ENCODE assay signal across 21 cellular contexts in genomic region chr7:1857487-1858425, GRCh38.
DNase-seq lines count a peak whose midpoint lies in the region; ATAC-seq, FAIRE-seq and TF ChIP-seq lines count a peak whose summit lies in the region.
"Had no signal": no experiment of that assay in that cellular context is flagged by ENCODE, and none has a peak within 500 bp of the region (broad histone marks: within the 10 kb centered on the region; RNA-seq: fewer than 3 reads in every experiment).

No MANE protein-coding gene starts in this region.

- no peak overlapping the region for H2AFZ ChIP-seq in K562 (ENCODE audit: low read depth, low read length)
- H2AFZ ChIP-seq: GM23248, parathyroid adenoma had no signal

- no TSS peak for BruUV-seq in K562 (replicated peaks; lab: Mats Ljungman, UMichigan)

- H3K9me1 ChIP-seq in K562 (ENCODE audit: control insufficient read depth, insufficient read depth, low read length), result peaks cover 3% of the 10 kb centered on the region

- no peak for FAIRE-seq in K562 (lab: Jason Lieb, UNC)
- FAIRE-seq: endometrium had no signal

- H3K27me3 ChIP-seq in K562 (ENCODE audit: control insufficient read depth in 2 of 2, insufficient read depth in 2 of 2, low read length in 2 of 2), result no peaks in the 10 kb centered on the region
- H3K27me3 ChIP-seq in psoas muscle (ENCODE audit: insufficient read depth in 3 of 3, low read length in 2 of 3), result no peaks in the 10 kb centered on the region
- no peaks in the 10 kb centered on the region for H3K27me3 ChIP-seq in breast epithelium
- H3K27me3 ChIP-seq: MG63 had no signal

- H3K27ac ChIP-seq in K562 (ENCODE audit: extremely low read depth, low read depth, low read length), result peak overlapping the region; percentile 89; the same call in 2 of the 3 replicates
- no peak overlapping the region for H3K27ac ChIP-seq in psoas muscle
- H3K27ac ChIP-seq in breast epithelium, result no peak overlapping the region
- H3K27ac ChIP-seq: GM23248, parathyroid adenoma had no signal

- peaks cover 35% of the 10 kb centered on the region for H3K79me2 ChIP-seq in K562 (ENCODE audit: control insufficient read depth, insufficient read depth, low read length)
- H3K79me2 ChIP-seq: parathyroid adenoma had no signal

- no peak for TF ChIP-seq RAD21 in K562 (CRISPR knock-in tag; conservative IDR thresholded peaks at IDR 0.05 in 1 of 2, IDR thresholded peaks at IDR 0.05 in 1 of 2)

- peaks cover 3% of the 10 kb centered on the region for H3K9me3 ChIP-seq in K562 (replicated peaks; ENCODE audit: control insufficient read depth, insufficient read depth, low read depth, low read length)
- H3K9me3 ChIP-seq in psoas muscle, result no peaks in the 10 kb centered on the region
- H3K9me3 ChIP-seq in breast epithelium, result peaks cover 0 to 5% of the 10 kb centered on the region in 2 donors
- H3K9me3 ChIP-seq: MG63 had no signal

- peaks cover 6% of the 10 kb centered on the region; the same call in 2 of the 3 replicates for H3K36me3 ChIP-seq in K562 (ENCODE audit: control insufficient read depth, insufficient read depth, low read length)
- no peaks in the 10 kb centered on the region for H3K36me3 ChIP-seq in psoas muscle (ENCODE audit: insufficient read depth in 1 of 2, low read depth in 1 of 2)
- H3K36me3 ChIP-seq in breast epithelium, result no peaks in the 10 kb centered on the region
- H3K36me3 ChIP-seq: MG63 had no signal

- TF ChIP-seq POLR2A in K562 (conservative IDR thresholded peaks at IDR 0.05) (no peak), breast epithelium (IDR thresholded peaks at IDR 0.05) (no peak)

- H3K4me3 ChIP-seq in K562 (no peak overlapping the region), psoas muscle (no peak overlapping the region), breast epithelium (no peak overlapping the region)
- H3K4me3 ChIP-seq: GM23248, MG63 had no signal

- intact Hi-C loops in K562 (cut with micrococcal nuclease), result loop anchor here (10.0 kb wide), 1 partner anchor 247 kb away; no protein-coding TSS in a partner anchor
- intact Hi-C loops in psoas muscle (cut with DNase I), result no loop called here
- intact Hi-C loops in breast epithelium (cut with DNase I; ENCODE audit: low total_unique reads), result no loop called here

- TF ChIP-seq CTCF in K562 (IDR thresholded peaks at IDR 0.05 in 2 of 3, conservative IDR thresholded peaks at IDR 0.05 in 1 of 3; ENCODE audit: insufficient read depth in 2 of 3, low read depth in 1 of 3, low read length in 3 of 3) (no peak), psoas muscle (IDR thresholded peaks at IDR 0.05) (no peak), breast epithelium (IDR thresholded peaks at IDR 0.05) (no peak)

- no peak overlapping the region for H3K4me2 ChIP-seq in K562 (ENCODE audit: insufficient read depth, low read length)

- TF ChIP-seq EP300 in K562 (IDR thresholded peaks at IDR 0.05; ENCODE audit: low read length), result no peak

- peak; percentile 50 for DNase-seq in activated effector memory CD4-positive, alpha-beta T cell treated with anti-CD3 and anti-CD28 coated beads, Interleukin-2, amount 50 U/mL, for 16 hours
- no peak for DNase-seq in activated effector memory CD4-positive, alpha-beta T cell treated with Interleukin-2 at 50 U/mL for 16 hours
- no peak for DNase-seq in K562 (ENCODE audit: extremely low read depth in 1 of 4, low spot score in 3 of 4)
- DNase-seq in islet precursor cell, result peak; percentile 46
- peak; percentile 9 to 39 for DNase-seq in psoas muscle
- DNase-seq in activated T-cell treated with anti-CD3 and anti-CD28 coated beads, Interleukin-2, amount 50 U/mL, for 1 hour, result no peak
- DNase-seq in NCI-H1417 (lab: John Stamatoyannopoulos, UW), result no peak
- no peak for DNase-seq in breast epithelium (ENCODE audit: low spot score in 2 of 2)
- DNase-seq: 8988T, GF-D8, GM23248, KBM-7, kidney glomerular epithelial cell, MG63, NCI-H2081, NCI-H226, NCI-H748 treated with DMSO at 0.1 percent for 48 hours, T-helper 9 cell had no signal

- ATAC-seq in K562 (no peak), psoas muscle (no peak)
- ATAC-seq: naive thymus-derived CD4-positive, alpha-beta T cell had no signal

- H3K9ac ChIP-seq in K562 (ENCODE audit: insufficient read depth in 1 of 2, low read depth in 2 of 2, low read length in 2 of 2), result peak overlapping the region; percentile 76 to 88; a peak in 3 of 4 replicates
- H3K9ac ChIP-seq: GM23248, parathyroid adenoma had no signal

- in situ Hi-C loops in K562 (cut with MboI), result no loop called here

- CTCF ChIA-PET in K562 (lab: Yijun Ruan, JAX; ENCODE audit: low intra/inter-chr PET ratio), result no interaction called here

- POLR2A ChIA-PET in K562 (lab: Yijun Ruan, JAX), result interaction anchor here (1.4 to 1.7 kb wide), 2 partner anchors 15 to 26 kb away, joined by 3 to 6 read pairs; no protein-coding TSS in a partner anchor

- WGBS in K562 (ENCODE audit: insufficient coverage, low coverage, missing lambda C conversion rate), result 89% methylated on average over 26 of the region's 27 CpGs
- WGBS in psoas muscle, 3 donors, result 92 to 97% (median 94%) methylated on average over 25 to 27 of the region's 27 CpGs

- H3K4me1 ChIP-seq in K562 (replicated peaks in 1 of 2; ENCODE audit: control insufficient read depth in 2 of 2, insufficient read depth in 2 of 2, low read length in 2 of 2) (peaks cover 31 to 96% of the 10 kb centered on the region in 2 experiments), psoas muscle (peaks cover 6% of the 10 kb centered on the region), breast epithelium (no peaks in the 10 kb centered on the region)
- H3K4me1 ChIP-seq: parathyroid adenoma had no signal

- H4K20me1 ChIP-seq in K562 (replicated peaks; ENCODE audit: control insufficient read depth, insufficient read depth, low read length), result no peaks in the 10 kb centered on the region

TF ChIP-seq in K562, 482 proteins besides CTCF, POLR2A, EP300 and RAD21:
- TF ChIP-seq ID3 (CRISPR knock-in tag; IDR thresholded peaks at IDR 0.05) (no peak), ID3 (tag; IDR thresholded peaks at IDR 0.05) (no peak), PHF8 (IDR thresholded peaks at IDR 0.05; ENCODE audit: borderline replicate concordance, low read length) (no peak), SRSF1 (IDR thresholded peaks at IDR 0.05; ENCODE audit: low read depth, low read length) (no peak), MAFF (IDR thresholded peaks at IDR 0.05; ENCODE audit: low read length) (no peak), XRCC5 (IDR thresholded peaks at IDR 0.05; ENCODE audit: low read depth, low read length) (no peak), NELFE (IDR thresholded peaks at IDR 0.05; ENCODE audit: insufficient read depth, insufficient read length) (no peak), ESRRA (IDR thresholded peaks at IDR 0.05; ENCODE audit: borderline replicate concordance, low read depth) (no peak)

Comparison
In these comparisons a context has a peak if more than half of its experiments do, and no peak if none do; other contexts are left out.
1. DNase-seq: peak in activated effector memory CD4-positive, alpha-beta T cell treated with anti-CD3 and anti-CD28 coated beads, Interleukin-2, amount 50 U/mL, for 16 hours (single experiment), islet precursor cell (single experiment) and psoas muscle (2 of 2); none in activated effector memory CD4-positive, alpha-beta T cell treated with Interleukin-2 at 50 U/mL for 16 hours (single experiment), K562 (0 of 4), activated T-cell treated with anti-CD3 and anti-CD28 coated beads, Interleukin-2, amount 50 U/mL, for 1 hour (single experiment), NCI-H1417 (0 of 3) and breast epithelium (0 of 2).